24 cellular contexts compared by ENCODE assay signal in the genomic region with DNA sequence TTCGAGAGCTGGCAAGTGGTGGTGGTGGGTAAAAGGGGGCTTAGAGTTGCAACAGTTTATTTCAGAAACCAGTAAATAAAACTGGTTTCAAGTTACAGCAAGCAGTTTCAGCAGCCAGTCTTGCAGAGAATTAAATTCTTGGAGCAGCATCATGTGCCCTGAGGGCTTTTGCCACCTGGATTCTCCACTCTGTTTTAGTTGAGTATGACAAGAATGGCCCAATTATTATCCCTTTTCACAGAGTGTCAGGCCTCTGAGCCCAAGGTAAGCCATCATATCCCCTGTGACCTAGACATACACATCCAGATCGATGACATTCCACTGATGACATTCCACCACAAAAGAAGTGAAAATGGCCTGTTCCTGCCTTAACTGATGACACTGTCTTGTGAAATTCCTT.
"Had no signal": no experiment of that assay in that cellular context is flagged by ENCODE, and none has a peak within 500 bp of the region (broad histone marks: within the 10 kb centered on the region; RNA-seq: fewer than 3 reads in every experiment).

No MANE protein-coding gene starts in this region.

- H3K4me2 ChIP-seq: hepatocyte had no signal

- DNase-seq: effector memory CD8-positive, alpha-beta T cell; foreskin fibroblast; heart left ventricle; left cardiac atrium; left lung; mesenchymal stem cell; midbrain; naive thymus-derived CD4-positive, alpha-beta T cell; nucleus accumbens; sigmoid colon; stimulated activated CD4-positive, alpha-beta T cell treated with anti-CD3 and anti-CD28 coated beads, Interleukin-4, amount 100 ng/mL, for 4 hours; stimulated activated naive CD8-positive, alpha-beta T cell treated with anti-CD3 and anti-CD28 coated beads, Interleukin-15, Interleukin-2, amounts not matched to agents 100 U/mL and 50 U/mL, for 24 hours; substantia nigra; testis; tibial artery; upper lobe of left lung had no signal

- H3K9me3 ChIP-seq: gastroesophageal sphincter, prostate gland, right atrium auricular region, sigmoid colon, testis, tibial artery, upper lobe of left lung had no signal

- ATAC-seq: effector memory CD8-positive, alpha-beta T cell; esophagus mucosa; gastroesophageal sphincter; heart left ventricle; left cardiac atrium; left lung; naive thymus-derived CD4-positive, alpha-beta T cell; stimulated activated memory B cell treated with anti-CD40 and anti-IgM and Interleukin-4, amounts not matched to agents 10 μg/mL and 1 μg/mL and 100 μg/mL, for 72 hours; stimulated activated naive CD8-positive, alpha-beta T cell treated with anti-CD3 and anti-CD28 coated beads, Interleukin-15, Interleukin-2, amounts not matched to agents 100 U/mL and 50 U/mL, for 24 hours had no signal

- H3K4me1 ChIP-seq: gastroesophageal sphincter, heart left ventricle, left lung, prostate gland, right atrium auricular region, sigmoid colon, testis, tibial artery, upper lobe of left lung had no signal

- H3K27ac ChIP-seq: coronary artery, epithelial cell of prostate, gastroesophageal sphincter, heart left ventricle, hepatocyte, left lung, prostate gland, right atrium auricular region, sigmoid colon, testis, tibial artery, upper lobe of left lung had no signal

- H3K27me3 ChIP-seq: gastroesophageal sphincter, heart left ventricle, hepatocyte, left lung, right atrium auricular region, sigmoid colon, testis, tibial artery, upper lobe of left lung had no signal

- H2AFZ ChIP-seq: hepatocyte had no signal

- H3K36me3 ChIP-seq: gastroesophageal sphincter, heart left ventricle, left lung, prostate gland, right atrium auricular region, sigmoid colon, tibial artery, upper lobe of left lung had no signal

- H3K4me3 ChIP-seq: coronary artery, gastroesophageal sphincter, heart left ventricle, hepatocyte, left lung, prostate gland, right atrium auricular region, sigmoid colon, testis, tibial artery, upper lobe of left lung had no signal

- H3K79me2 ChIP-seq: hepatocyte had no signal
